ENCODE assay signal across 24 cellular contexts in the genomic region with DNA sequence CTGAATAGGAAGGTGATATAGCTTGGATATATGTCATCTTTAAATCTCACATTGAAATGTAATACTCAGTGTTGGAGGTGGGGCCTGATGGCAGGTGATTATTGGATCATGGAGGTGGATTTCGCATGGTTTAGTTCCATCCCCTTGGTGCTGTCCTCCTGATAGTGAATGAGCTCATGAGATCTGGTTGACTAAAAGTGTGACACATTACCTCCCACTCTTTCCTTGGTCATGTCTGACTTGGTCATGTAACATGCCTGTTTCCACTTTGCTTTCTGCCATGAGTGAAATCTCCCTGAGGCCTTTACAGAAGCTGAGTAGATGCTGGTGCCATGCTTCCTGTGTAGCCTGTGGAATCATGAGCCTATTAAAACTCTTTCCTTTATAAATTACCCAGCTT.
"Had no signal": no experiment of that assay in that cellular context is flagged by ENCODE, and none has a peak within 500 bp of the region (broad histone marks: within the 10 kb centered on the region; RNA-seq: fewer than 3 reads in every experiment).

No MANE protein-coding gene starts in this region.

- H3K9ac ChIP-seq: neural progenitor cell had no signal

- H3K4me3 ChIP-seq: heart left ventricle, lung, neural progenitor cell, ovary, testis, tibial nerve, upper lobe of right lung, vagina had no signal

- DNase-seq: effector CD4-positive, alpha-beta T cell; endodermal cell; heart left ventricle; hippocampal formation; left colon; left ventricle myocardium superior; mesenchymal stem cell; midbrain; nucleus accumbens; ovary; right cardiac atrium; small intestine; stimulated activated CD4-positive, alpha-beta T cell treated with anti-CD3 and anti-CD28 coated beads, Interleukin-12 subunit alpha, Interleukin-12 subunit beta, amount 100 ng/mL, for 4 hours; testis; upper lobe of right lung had no signal

- H3K9me3 ChIP-seq: heart left ventricle, ovary, testis, tibial nerve, upper lobe of right lung, vagina had no signal

- H3K4me1 ChIP-seq: heart left ventricle, neural progenitor cell, testis, tibial nerve, upper lobe of right lung, vagina had no signal

- H3K27me3 Mint-ChIP-seq: natural killer cell treated with Interleukin-12 subunit alpha and Interleukin-12 subunit beta and Interleukin-15 and Interleukin-18, amount 100 ng/mL, for 72 hours; progenitor cell of endocrine pancreas had no signal

- H3K9me3 Mint-ChIP-seq: endodermal cell; neural progenitor cell; stimulated activated naive CD8-positive, alpha-beta T cell treated with anti-CD3 and anti-CD28 coated beads, Interleukin-15, Interleukin-2, amounts not matched to agents 100 ng/mL and 50 ng/mL, for 24 hours had no signal

- H3K4me2 ChIP-seq: neural progenitor cell had no signal

- H3K27ac Mint-ChIP-seq: endodermal cell; natural killer cell treated with Interleukin-12 subunit alpha and Interleukin-12 subunit beta and Interleukin-15 and Interleukin-18, amount 100 ng/mL, for 72 hours; neural progenitor cell; progenitor cell of endocrine pancreas; stimulated activated naive CD8-positive, alpha-beta T cell treated with anti-CD3 and anti-CD28 coated beads, Interleukin-15, Interleukin-2, amounts not matched to agents 100 ng/mL and 50 ng/mL, for 24 hours had no signal

- FAIRE-seq: endothelial cell of umbilical vein, frontal cortex, small intestine had no signal

- H3K36me3 ChIP-seq: heart left ventricle, neural progenitor cell, ovary, tibial nerve, upper lobe of right lung, vagina had no signal

- ATAC-seq: heart left ventricle; left colon; left ventricle myocardium superior; natural killer cell treated with Interleukin-12 subunit alpha and Interleukin-12 subunit beta and Interleukin-15 and Interleukin-18, amount 100 ng/mL, for 72 hours; right cardiac atrium; upper lobe of right lung had no signal

- H3K4me3 Mint-ChIP-seq: endodermal cell; natural killer cell treated with Interleukin-12 subunit alpha and Interleukin-12 subunit beta and Interleukin-15 and Interleukin-18, amount 100 ng/mL, for 72 hours; neural progenitor cell; stimulated activated naive CD8-positive, alpha-beta T cell treated with anti-CD3 and anti-CD28 coated beads, Interleukin-15, Interleukin-2, amounts not matched to agents 100 ng/mL and 50 ng/mL, for 24 hours had no signal

- H3K27ac ChIP-seq: heart left ventricle, neural progenitor cell, ovary, testis, tibial nerve, upper lobe of right lung, vagina had no signal

- H3K36me3 Mint-ChIP-seq: natural killer cell treated with Interleukin-12 subunit alpha and Interleukin-12 subunit beta and Interleukin-15 and Interleukin-18, amount 100 ng/mL, for 72 hours; neural progenitor cell had no signal

- H3K27me3 ChIP-seq: heart left ventricle, neural progenitor cell, ovary, testis, tibial nerve, upper lobe of right lung, vagina had no signal

- H2AFZ ChIP-seq: neural progenitor cell had no signal

- H3K4me1 Mint-ChIP-seq: endodermal cell, neural progenitor cell had no signal
